ENCODE assay signal across 32 cellular contexts in the genomic region with DNA sequence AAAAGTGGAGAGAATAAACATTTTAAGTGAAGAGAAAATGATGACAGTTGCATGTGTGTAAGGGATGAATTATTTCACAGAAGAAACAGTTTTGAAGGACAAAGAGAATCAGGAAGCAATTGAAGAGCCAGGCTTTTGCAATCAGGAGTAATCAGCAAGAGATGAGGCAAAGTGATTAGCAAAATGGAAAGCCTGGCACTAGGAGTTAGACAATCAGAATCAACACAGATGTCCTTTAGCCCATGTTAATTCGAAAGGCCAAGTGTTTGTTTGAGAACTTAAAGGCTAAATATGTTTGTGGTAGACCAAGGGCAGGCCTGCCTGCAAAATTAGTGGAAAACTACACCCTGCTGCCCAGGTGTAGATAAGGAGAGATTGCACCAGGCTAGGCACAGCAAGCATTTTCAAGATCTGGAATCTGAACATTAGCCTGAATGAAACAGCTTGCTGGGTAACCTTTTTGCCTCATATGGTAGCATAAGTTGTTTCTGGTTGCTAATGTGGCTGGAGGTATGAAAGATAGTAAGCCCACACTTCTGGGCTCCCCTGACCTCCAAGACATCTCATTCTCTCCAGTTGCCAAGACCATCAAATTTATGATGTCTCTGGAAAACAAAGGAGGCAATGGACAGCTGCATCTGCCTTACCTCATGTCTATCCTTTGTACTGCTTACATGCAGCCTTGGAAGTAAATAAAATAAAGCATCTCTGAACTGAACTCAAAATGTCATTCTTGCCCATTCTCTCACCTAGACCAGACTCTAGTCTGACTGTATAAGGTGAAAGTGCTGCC. TPM values are rescaled to one million over a fixed set of nuclear protein-coding genes. Genes with fewer than 3 reads are reported as not detected.
DNase-seq lines count a peak whose midpoint lies in the region; ATAC-seq, FAIRE-seq and TF ChIP-seq lines count a peak whose summit lies in the region.
"Had no signal": no experiment of that assay in that cellular context is flagged by ENCODE, and none has a peak within 500 bp of the region (broad histone marks: within the 10 kb centered on the region; RNA-seq: fewer than 3 reads in every experiment).

No MANE protein-coding gene starts in this region.

- WGBS in SK-N-SH (ENCODE audit: low lambda C conversion rate) = 20% methylated on average over 1 of the region's 1 CpG

- no peak for TF ChIP-seq RAD21 in SK-N-SH (IDR thresholded peaks at IDR 0.05; ENCODE audit: low read length)

- H3K4me3 ChIP-seq in SK-N-SH (ENCODE audit: low read depth in 2 of 2, low read length in 1 of 2) = no peak overlapping the region
- H3K4me3 ChIP-seq: BLaER1, PC-9, transverse colon had no signal

- no peaks in the 10 kb centered on the region for H3K9me3 ChIP-seq in SK-N-SH
- H3K9me3 ChIP-seq: BLaER1 had no signal

- FAIRE-seq in RCC 7860 (lab: Jason Lieb, UNC) = no peak
- FAIRE-seq: H1 had no signal

- no peaks in the 10 kb centered on the region for H3K27me3 ChIP-seq in SK-N-SH (ENCODE audit: insufficient read depth)
- H3K27me3 ChIP-seq: BLaER1, transverse colon had no signal

- H2AFZ ChIP-seq in SK-N-SH (ENCODE audit: low read depth) = no peak overlapping the region
- H2AFZ ChIP-seq: PC-9 had no signal

- no peak for ATAC-seq in GM21786 (IDR thresholded peaks at IDR 0.05; ENCODE audit: unreplicated experiment)
- no peak for ATAC-seq in naive thymus-derived CD8-positive, alpha-beta T cell
- ATAC-seq: activated naive CD8-positive, alpha-beta T cell treated with anti-CD3 and anti-CD28 coated beads, Interleukin-2, amount 50 U/mL, for 24 hours; left colon; Right ventricle myocardium inferior; stimulated activated memory B cell treated with anti-CD40 and anti-IgM and Interleukin-4, amounts not matched to agents 10 μg/mL and 1 μg/mL and 100 μg/mL, for 72 hours had no signal

- H3K9me3 Mint-ChIP-seq in Calu3 (ENCODE audit: low read depth, unreplicated experiment) = peaks cover 17% of the 10 kb centered on the region
- H3K9me3 Mint-ChIP-seq in naive thymus-derived CD8-positive, alpha-beta T cell = peaks cover 18 to 61% (median 35%) of the 10 kb centered on the region in 9 donors

- TF ChIP-seq CTCF in Calu3 (IDR thresholded peaks at IDR 0.05; ENCODE audit: unreplicated experiment) (no peak), SK-N-SH (IDR thresholded peaks at IDR 0.05) (no peak)

- peak overlapping the region; percentile 17 for H3K27ac Mint-ChIP-seq in Calu3 (ENCODE audit: unreplicated experiment)
- no peak overlapping the region for H3K27ac Mint-ChIP-seq in naive thymus-derived CD8-positive, alpha-beta T cell
- H3K27ac Mint-ChIP-seq: activated naive CD8-positive, alpha-beta T cell treated with anti-CD3 and anti-CD28 coated beads, Interleukin-2, amount 50 U/mL, for 24 hours; activated T-cell treated with anti-CD3 and anti-CD28 coated beads, Interleukin-2, amount 50 U/mL, for 24 hours; IgD-negative memory B cell; nephron progenitor cell; stimulated activated memory B cell treated with anti-CD40 and anti-IgM and Interleukin-4, amounts not matched to agents 10 μg/mL and 1 μg/mL and 100 μg/mL, for 72 hours had no signal

- CTCF ChIA-PET in Calu3 (lab: Charles Lee) (no interaction called here), SK-N-SH (lab: Yijun Ruan, JAX) (no interaction called here)

- H3K4me1 ChIP-seq in SK-N-SH (ENCODE audit: control insufficient read depth in 1 of 2, insufficient read depth in 2 of 2, low read depth in 1 of 2, low read length in 1 of 2) = peaks cover 0 to 4% of the 10 kb centered on the region in 2 experiments; a peak in 1 of 4 replicates
- H3K4me1 ChIP-seq: BLaER1, transverse colon had no signal

- H3K27ac ChIP-seq in SK-N-SH (ENCODE audit: low read depth in 2 of 2, low read length in 1 of 2) (peak overlapping the region in 1 of 2 experiments; percentile 25; a peak in 1 of 4 replicates), epithelial cell of prostate (peak overlapping the region; percentile 27)
- H3K27ac ChIP-seq: BLaER1, PC-9, transverse colon had no signal

- H3F3A ChIP-seq in SK-N-SH (replicated peaks; ENCODE audit: insufficient read depth) = no peaks in the 10 kb centered on the region

- H3K27me3 Mint-ChIP-seq in Calu3 (ENCODE audit: unreplicated experiment) = no peaks in the 10 kb centered on the region
- no peaks in the 10 kb centered on the region for H3K27me3 Mint-ChIP-seq in naive thymus-derived CD8-positive, alpha-beta T cell
- H3K27me3 Mint-ChIP-seq: activated naive CD8-positive, alpha-beta T cell treated with anti-CD3 and anti-CD28 coated beads, Interleukin-2, amount 50 U/mL, for 24 hours; activated T-cell treated with anti-CD3 and anti-CD28 coated beads, Interleukin-2, amount 50 U/mL, for 24 hours; IgD-negative memory B cell; stimulated activated memory B cell treated with anti-CD40 and anti-IgM and Interleukin-4, amounts not matched to agents 10 μg/mL and 1 μg/mL and 100 μg/mL, for 72 hours had no signal

- H3K4me1 Mint-ChIP-seq in Calu3 (ENCODE audit: low read depth, unreplicated experiment) = peaks cover 13% of the 10 kb centered on the region
- peaks cover 0 to 2% (median under 1%) of the 10 kb centered on the region in 4 donors for H3K4me1 Mint-ChIP-seq in naive thymus-derived CD8-positive, alpha-beta T cell
- H3K4me1 Mint-ChIP-seq: activated naive CD8-positive, alpha-beta T cell treated with anti-CD3 and anti-CD28 coated beads, Interleukin-2, amount 50 U/mL, for 24 hours; nephron progenitor cell had no signal

- no peaks in the 10 kb centered on the region for H3K36me3 ChIP-seq in SK-N-SH (replicated peaks in 1 of 2; ENCODE audit: control insufficient read depth in 1 of 2, insufficient read depth in 2 of 2, low read length in 1 of 2)
- H3K36me3 ChIP-seq: BLaER1, transverse colon had no signal

- H3K4me2 ChIP-seq in SK-N-SH = no peak overlapping the region
- H3K4me2 ChIP-seq: BLaER1, PC-9 had no signal

- BruUV-seq in Calu3 (replicated peaks; lab: Mats Ljungman, UMichigan) = no TSS peak

- peaks cover 14% of the 10 kb centered on the region for H3K36me3 Mint-ChIP-seq in Calu3 (ENCODE audit: insufficient read depth, unreplicated experiment)
- H3K36me3 Mint-ChIP-seq in naive thymus-derived CD8-positive, alpha-beta T cell = peaks cover 6 to 36% (median 34%) of the 10 kb centered on the region in 3 donors

- DNase-seq in Calu3 (no peak), LHCN-M2 (ENCODE audit: low read depth) (peak; percentile 67), SK-N-SH (no peak), epithelial cell of prostate (ENCODE audit: low read depth, low spot score) (no peak), RCC 7860 (ENCODE audit: low spot score) (no peak)
- DNase-seq in naive thymus-derived CD8-positive, alpha-beta T cell = no peak
- DNase-seq: activated CD4-positive, alpha-beta T cell treated with anti-CD3 and anti-CD28 coated beads, Interleukin-2, amount 50 U/mL, for 1 hour; activated CD4-positive, CD25-positive, alpha-beta regulatory T cell; activated gamma-delta T cell; activated naive CD8-positive, alpha-beta T cell treated with anti-CD3 and anti-CD28 coated beads, Interleukin-2, amount 50 U/mL, for 24 hours; activated T-cell treated with anti-CD3 and anti-CD28 coated beads, Interleukin-2, amount 50 U/mL, for 24 hours; caudate nucleus; cortex of kidney; DMS79 treated with DMSO at 0.1 percent for 48 hours; effector memory CD4-positive, alpha-beta T cell; left colon; NCI-H1105 treated with DMSO at 0.1 percent for 48 hours; NCI-H2029 treated with DMSO at 0.1 percent for 48 hours; NCI-H2227 treated with DMSO at 0.1 percent for 48 hours; NCI-H748 treated with DMSO at 0.1 percent for 48 hours; nephron progenitor cell; PC-9; stimulated activated CD4-positive, alpha-beta T cell treated with anti-CD3 and anti-CD28 coated beads, Interleukin-15, amount 100 ng/mL, for 24 hours; T1000; transverse colon had no signal

- no peak overlapping the region for H3K9ac ChIP-seq in SK-N-SH
- H3K9ac ChIP-seq: BLaER1 had no signal

- H4K20me1 ChIP-seq in SK-N-SH (ENCODE audit: insufficient read depth) = no peaks in the 10 kb centered on the region
- H4K20me1 ChIP-seq: BLaER1 had no signal

- no peaks in the 10 kb centered on the region for H3K79me2 ChIP-seq in SK-N-SH (ENCODE audit: insufficient read depth)

- intact Hi-C loops in Calu3 (cut with micrococcal nuclease; ENCODE audit: unreplicated experiment) = no loop called here

- no peak overlapping the region for H3K4me3 Mint-ChIP-seq in Calu3 (ENCODE audit: low read depth, unreplicated experiment)
- no peak overlapping the region for H3K4me3 Mint-ChIP-seq in naive thymus-derived CD8-positive, alpha-beta T cell
- H3K4me3 Mint-ChIP-seq: activated naive CD8-positive, alpha-beta T cell treated with anti-CD3 and anti-CD28 coated beads, Interleukin-2, amount 50 U/mL, for 24 hours; activated T-cell treated with anti-CD3 and anti-CD28 coated beads, Interleukin-2, amount 50 U/mL, for 24 hours; IgD-negative memory B cell; nephron progenitor cell; stimulated activated memory B cell treated with anti-CD40 and anti-IgM and Interleukin-4, amounts not matched to agents 10 μg/mL and 1 μg/mL and 100 μg/mL, for 72 hours had no signal

- POLR2A ChIA-PET in SK-N-SH (lab: Yijun Ruan, JAX) = no interaction called here
- POLR2A ChIA-PET in naive thymus-derived CD8-positive, alpha-beta T cell (lab: Charles Lee) = interaction anchor here (0.7 kb wide), 1 partner anchor 57 kb away, joined by 3 read pairs; no protein-coding TSS in a partner anchor

- H3K9me2 ChIP-seq in SK-N-SH = no peaks in the 10 kb centered on the region

- TF ChIP-seq EP300 in SK-N-SH (IDR thresholded peaks at IDR 0.05; ENCODE audit: borderline replicate concordance in 1 of 2, low read depth in 1 of 2, low read length in 1 of 2) = peak in 1 of 2 experiments; percentile 19; a peak in 1 of 4 replicates

TF ChIP-seq in SK-N-SH, 30 proteins besides CTCF, POLR2A, EP300 and RAD21:
- TF ChIP-seq GATA2 (CRISPR knock-in tag; IDR thresholded peaks at IDR 0.05) (peak; percentile 34; the same call in 1 of the 2 replicates), EZH2phosphoT487 (IDR thresholded peaks at IDR 0.05; ENCODE audit: borderline replicate concordance, low read depth) (no peak)

RNA-seq across cellular contexts. Expression of a gene that starts 22.0 kb away (rescaled TPM):
- total RNA-seq in Calu3 (2022) (4.5 and 5.1 TPM in 2 replicates), LHCN-M2 (2014; rRNA removed) (0.34 and 1.5 TPM in 2 replicates)
- 0.89 TPM for polyA plus RNA-seq in LHCN-M2 (2012)
- 0.30 and 0.55 TPM in 2 replicates for polyA plus RNA-seq in SK-N-SH (2012; rRNA removed)
- polyA plus RNA-seq in SK-N-SH (2012; cell fraction: cytosol; rRNA removed) = 0.36 and 0.43 TPM in 2 replicates
- 0.60 and 0.92 TPM in 2 replicates for polyA plus RNA-seq in SK-N-SH (2012; cell fraction: nucleus; rRNA removed)
- 1 to 10 TPM; 3.0 TPM for total RNA-seq in naive thymus-derived CD8-positive, alpha-beta T cell
- polyA plus RNA-seq in naive thymus-derived CD8-positive, alpha-beta T cell = 1 to 10 TPM in 1 of 3 donors, under 1 TPM in 2; 0.33 to 1.4 (median 0.67) TPM
- total RNA-seq: glomerular endothelial cell, H1 had no signal
